14 cellular contexts compared by ENCODE assay signal in genomic region chr17:80762076-80762475, GRCh38.
A peak's percentile ranks its signal among the peaks of the same experiment; 100 is the strongest.
DNase-seq lines count a peak whose midpoint lies in the region; ATAC-seq, FAIRE-seq and TF ChIP-seq lines count a peak whose summit lies in the region.
"Had no signal": no experiment of that assay in that cellular context is flagged by ENCODE, and none has a peak within 500 bp of the region (broad histone marks: within the 10 kb centered on the region; RNA-seq: fewer than 3 reads in every experiment).

No MANE protein-coding gene starts in this region.

- H3K4me3 Mint-ChIP-seq in activated naive CD4-positive, alpha-beta T cell treated with anti-CD3 and anti-CD28 coated beads for 36 hours, result peak overlapping the region; percentile 56

- H2AFZ ChIP-seq in endothelial cell of umbilical vein (ENCODE audit: low read depth, low read length), result no peak overlapping the region

- no peak for FAIRE-seq in endothelial cell of umbilical vein (lab: Jason Lieb, UNC)
- FAIRE-seq: K562 had no signal

- no peak for DNase-seq in activated naive CD4-positive, alpha-beta T cell treated with anti-CD3 and anti-CD28 coated beads for 36 hours
- no peak for DNase-seq in activated naive CD4-positive, alpha-beta T cell treated with anti-CD3 and anti-CD28 coated beads, Interleukin-2, amount 50 U/mL, for 16 hours
- DNase-seq in SJSA1 (ENCODE audit: low read depth in 1 of 2, low spot score in 2 of 2) (peak in 1 of 2 experiments; percentile 44), endothelial cell of umbilical vein (ENCODE audit: low read depth, low spot score) (no peak), KG1 (lab: John Stamatoyannopoulos, UW) (no peak)
- DNase-seq: anterior cingulate cortex, BE2C, mesendoderm, RPMI8226, transverse colon had no signal

- H3K9ac ChIP-seq in endothelial cell of umbilical vein (replicated peaks; ENCODE audit: extremely low read depth, insufficient read depth, low read length), result peak overlapping the region; percentile 47

- no peaks in the 10 kb centered on the region for H3K79me2 ChIP-seq in endothelial cell of umbilical vein (ENCODE audit: control insufficient read depth, insufficient read depth, low read length)

- no peaks in the 10 kb centered on the region for H3K27me3 Mint-ChIP-seq in activated naive CD4-positive, alpha-beta T cell treated with anti-CD3 and anti-CD28 coated beads for 36 hours (ENCODE audit: low read depth)

- CTCF ChIA-PET in activated naive CD4-positive, alpha-beta T cell treated with anti-CD3 and anti-CD28 coated beads for 36 hours (lab: Charles Lee), result interaction anchor here (0.9 to 1.3 kb wide), 3 partner anchors 10 to 70 kb away, joined by 3 to 4 read pairs (median 3); no protein-coding TSS in a partner anchor
- CTCF ChIA-PET in endothelial cell of umbilical vein (lab: Charles Lee), result interaction anchor here (0.6 to 2.0 kb wide), 11 partner anchors 13 to 335 kb away, joined by 3 to 6 read pairs (median 4); no protein-coding TSS in a partner anchor

- H3K4me1 ChIP-seq in SJSA1 (replicated peaks) (peaks cover 43% of the 10 kb centered on the region), endothelial cell of umbilical vein (ENCODE audit: control insufficient read depth, extremely low read depth, insufficient read depth, low read length) (peaks cover 59% of the 10 kb centered on the region), thymus (ENCODE audit: control insufficient read depth, insufficient read depth, low read length) (peaks cover 51% of the 10 kb centered on the region)

- H3K27ac ChIP-seq in SJSA1, result peak overlapping the region; percentile 69
- H3K27ac ChIP-seq in endothelial cell of umbilical vein (ENCODE audit: insufficient read depth, low read depth, low read length), result peak overlapping the region; percentile 78
- peak overlapping the region; percentile 78 for H3K27ac ChIP-seq in thymus (ENCODE audit: low read depth)

- 83% methylated on average over 11 of the region's 11 CpGs for WGBS in thymus

- ATAC-seq in GM18520 (IDR thresholded peaks at IDR 0.05; ENCODE audit: unreplicated experiment), result no peak
- no peak for ATAC-seq in HG02571 (IDR thresholded peaks at IDR 0.05; ENCODE audit: unreplicated experiment)
- ATAC-seq: K562 had no signal

- peak overlapping the region; percentile 68 for H3K4me2 ChIP-seq in endothelial cell of umbilical vein (ENCODE audit: insufficient read depth, low read length)

- TF ChIP-seq CTCF in endothelial cell of umbilical vein (IDR thresholded peaks at IDR 0.05; ENCODE audit: extremely low read depth in 1 of 2, insufficient read depth in 1 of 2, low read depth in 1 of 2, low read length in 2 of 2), result no peak

- intact Hi-C loops in activated naive CD4-positive, alpha-beta T cell treated with anti-CD3 and anti-CD28 coated beads for 36 hours (cut with micrococcal nuclease), result loop anchor here (5.0 to 10.0 kb wide), 3 partner anchors 85 to 497 kb away; partner anchors contain the start of gene RNF213
- intact Hi-C loops in endothelial cell of umbilical vein (cut with micrococcal nuclease), result loop anchor here (5.0 to 10.0 kb wide), 2 partner anchors 90 to 337 kb away; no protein-coding TSS in a partner anchor

- H3K36me3 ChIP-seq in SJSA1 (no peaks in the 10 kb centered on the region), endothelial cell of umbilical vein (ENCODE audit: control insufficient read depth in 2 of 2, extremely low read depth in 1 of 2, insufficient read depth in 2 of 2, low read length in 2 of 2) (no peaks in the 10 kb centered on the region), thymus (ENCODE audit: control insufficient read depth, insufficient read depth) (peaks cover 8% of the 10 kb centered on the region)
- H3K36me3 ChIP-seq: transverse colon had no signal

- H3K9me3 ChIP-seq in SJSA1 (replicated peaks), result no peaks in the 10 kb centered on the region
- H3K9me3 ChIP-seq in endothelial cell of umbilical vein (replicated peaks; ENCODE audit: control insufficient read depth, insufficient read depth, low read length), result no peaks in the 10 kb centered on the region
- H3K9me3 ChIP-seq in thymus (ENCODE audit: control insufficient read depth), result no peaks in the 10 kb centered on the region
- H3K9me3 ChIP-seq: BE2C, transverse colon had no signal

- POLR2A ChIA-PET in endothelial cell of umbilical vein (lab: Charles Lee), result no interaction called here

- H3K27ac Mint-ChIP-seq in activated naive CD4-positive, alpha-beta T cell treated with anti-CD3 and anti-CD28 coated beads for 36 hours, result peak overlapping the region; percentile 97

- no peak for TF ChIP-seq POLR2A in endothelial cell of umbilical vein (IDR thresholded peaks at IDR 0.05; ENCODE audit: low read depth, low read length)

- H3K27me3 ChIP-seq in SJSA1 (replicated peaks) (no peaks in the 10 kb centered on the region), endothelial cell of umbilical vein (ENCODE audit: control insufficient read depth in 2 of 2, insufficient read depth in 2 of 2, low read length in 2 of 2) (no peaks in the 10 kb centered on the region), thymus (ENCODE audit: control insufficient read depth, insufficient read depth) (no peaks in the 10 kb centered on the region)
- H3K27me3 ChIP-seq: BE2C, transverse colon had no signal

- H3K9me1 ChIP-seq in endothelial cell of umbilical vein (replicated peaks; ENCODE audit: control insufficient read depth, extremely low read depth, insufficient read depth, low read length), result no peaks in the 10 kb centered on the region

- no peaks in the 10 kb centered on the region for H3K9me3 Mint-ChIP-seq in activated naive CD4-positive, alpha-beta T cell treated with anti-CD3 and anti-CD28 coated beads for 36 hours

- peaks cover 12% of the 10 kb centered on the region for H3K36me3 Mint-ChIP-seq in activated naive CD4-positive, alpha-beta T cell treated with anti-CD3 and anti-CD28 coated beads for 36 hours (ENCODE audit: low read depth)

- no peaks in the 10 kb centered on the region for H4K20me1 ChIP-seq in endothelial cell of umbilical vein (replicated peaks; ENCODE audit: control insufficient read depth, extremely low read depth, insufficient read depth, low read length)

- dilution Hi-C loops in endothelial cell of umbilical vein (cut with MboI; ENCODE audit: extremely low pct_ligation_motif_present, low sequenced_read_pairs), result no loop called here

- peaks cover 76% of the 10 kb centered on the region for H3K4me1 Mint-ChIP-seq in activated naive CD4-positive, alpha-beta T cell treated with anti-CD3 and anti-CD28 coated beads for 36 hours (ENCODE audit: low read depth)

- H3K4me3 ChIP-seq in SJSA1, result no peak overlapping the region
- peak overlapping the region in 1 of 3 experiments; percentile 7 for H3K4me3 ChIP-seq in endothelial cell of umbilical vein (replicated peaks in 1 of 3; ENCODE audit: insufficient read depth in 1 of 3, low read depth in 1 of 3, low read length in 3 of 3)
- no peak overlapping the region for H3K4me3 ChIP-seq in thymus (ENCODE audit: low read length)
- H3K4me3 ChIP-seq: K562, transverse colon had no signal

- no TSS peak for BruUV-seq in endothelial cell of umbilical vein (replicated peaks; lab: Mats Ljungman, UMichigan)

TF ChIP-seq in endothelial cell of umbilical vein, 7 proteins besides CTCF, POLR2A, EP300 and RAD21:
- TF ChIP-seq JUN (IDR thresholded peaks at IDR 0.05; ENCODE audit: borderline replicate concordance, insufficient read depth, insufficient read length, low read depth) (no peak), MYC (IDR thresholded peaks at IDR 0.05; ENCODE audit: low read depth, low read length) (no peak), FOS (IDR thresholded peaks at IDR 0.05; ENCODE audit: borderline replicate concordance, insufficient read depth, low read length) (no peak), EZH2 (IDR thresholded peaks at IDR 0.05; ENCODE audit: borderline replicate concordance, low read depth, low read length, severe bottlenecking) (no peak), GATA2 (IDR thresholded peaks at IDR 0.05; ENCODE audit: insufficient read depth, insufficient read length, low read depth, low read length) (no peak), POLR2AphosphoS5 (IDR thresholded peaks at IDR 0.05; ENCODE audit: insufficient read depth, low read depth, low read length) (no peak)
- TF ChIP-seq, protein P1, sequence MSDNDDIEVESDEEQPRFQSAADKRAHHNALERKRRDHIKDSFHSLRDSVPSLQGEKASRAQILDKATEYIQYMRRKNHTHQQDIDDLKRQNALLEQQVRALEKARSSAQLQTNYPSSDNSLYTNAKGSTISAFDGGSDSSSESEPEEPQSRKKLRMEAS (IDR thresholded peaks at IDR 0.05; ENCODE audit: insufficient read depth, insufficient read length), result no peak
